ENCODE assay signal across 8 cellular contexts in the genomic region with DNA sequence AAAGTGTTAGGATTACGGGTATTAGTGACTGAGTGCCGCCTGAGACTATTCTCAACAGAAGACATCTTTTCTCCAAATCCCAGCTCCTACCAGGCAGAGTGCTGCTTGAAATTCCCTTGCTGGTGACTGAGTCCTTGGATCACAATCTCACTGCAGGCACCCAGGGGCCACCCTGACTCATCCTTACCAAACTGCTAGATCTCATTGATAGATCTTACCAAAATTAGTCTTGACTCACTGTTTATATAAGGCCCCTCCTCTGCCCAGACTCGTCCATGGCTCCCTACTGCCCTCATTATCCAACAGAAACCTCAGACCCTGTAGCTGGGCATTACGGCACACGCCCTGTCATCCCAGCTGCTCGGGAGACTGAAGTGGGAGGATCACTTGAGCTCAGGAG. TPM values are rescaled to one million over a fixed set of nuclear protein-coding genes. Genes with fewer than 3 reads are reported as not detected.
DNase-seq lines count a peak whose midpoint lies in the region; ATAC-seq and TF ChIP-seq lines count a peak whose summit lies in the region.

No MANE protein-coding gene starts in this region.

- H3K4me3 Mint-ChIP-seq in CD4-positive, alpha-beta memory T cell = peak overlapping the region; percentile 13 to 75 (median 54)

- no peak overlapping the region for H3K4me2 ChIP-seq in trophoblast cell (ENCODE audit: low read length)

- no peak overlapping the region for H2AK5ac ChIP-seq in trophoblast cell (ENCODE audit: low read length)

- H3K23ac ChIP-seq in trophoblast cell (ENCODE audit: low read length) = no peak overlapping the region

- peaks cover 20% of the 10 kb centered on the region for H3K79me2 ChIP-seq in trophoblast cell (ENCODE audit: control insufficient read depth, insufficient read depth, low read length, poor library complexity)

- peak; percentile 76 for ATAC-seq in Panc1
- no peak for ATAC-seq in HG03521 (IDR thresholded peaks at IDR 0.05; ENCODE audit: unreplicated experiment)

- H3K9me3 Mint-ChIP-seq in CD4-positive, alpha-beta memory T cell = no peaks in the 10 kb centered on the region

- no peak overlapping the region for H2AFZ ChIP-seq in trophoblast cell (ENCODE audit: insufficient read depth, low read length, poor library complexity)

- H2BK12ac ChIP-seq in trophoblast cell (ENCODE audit: low read length) = no peak overlapping the region

- no CpG with 5 or more reads among the region's 6 CpGs for WGBS in trophoblast cell (ENCODE audit: extremely low coverage, insufficient coverage, insufficient read length)

- H3K18ac ChIP-seq in trophoblast cell (ENCODE audit: low read length) = no peak overlapping the region

- H3K9me3 ChIP-seq in CD4-positive, alpha-beta memory T cell (ENCODE audit: control insufficient read depth in 1 of 2, low read length in 2 of 2) = no peaks in the 10 kb centered on the region
- H3K9me3 ChIP-seq in Panc1 (ENCODE audit: control insufficient read depth, insufficient read depth, low read depth, low read length) = no peaks in the 10 kb centered on the region
- H3K9me3 ChIP-seq in effector memory CD4-positive, alpha-beta T cell (ENCODE audit: control insufficient read depth, low read length) = no peaks in the 10 kb centered on the region
- no peaks in the 10 kb centered on the region for H3K9me3 ChIP-seq in trophoblast cell (ENCODE audit: insufficient read depth, low read depth, low read length)

- peak overlapping the region; percentile 7 for H2BK5ac ChIP-seq in trophoblast cell (ENCODE audit: low read depth, low read length, poor library complexity)

- peaks cover 99% of the 10 kb centered on the region for H3K4me1 ChIP-seq in CD4-positive, alpha-beta memory T cell (ENCODE audit: insufficient read depth, low read length)
- peaks cover 43% of the 10 kb centered on the region for H3K4me1 ChIP-seq in Panc1 (ENCODE audit: control insufficient read depth, insufficient read depth, low read length)
- H3K4me1 ChIP-seq in effector memory CD4-positive, alpha-beta T cell (ENCODE audit: control insufficient read depth, insufficient read depth, low read length, poor library complexity, severe bottlenecking) = peaks cover 96% of the 10 kb centered on the region
- peaks cover 66 to 70% of the 10 kb centered on the region in 2 experiments for H3K4me1 ChIP-seq in trophoblast cell (ENCODE audit: control insufficient read depth in 1 of 2, insufficient read depth in 2 of 2, low read length in 2 of 2)

- H3K4me1 Mint-ChIP-seq in CD4-positive, alpha-beta memory T cell = peaks cover 75 to 100% (median 89%) of the 10 kb centered on the region in 4 donors

- no peak overlapping the region for H4K12ac ChIP-seq in trophoblast cell (ENCODE audit: low read depth, low read length)

- no peaks in the 10 kb centered on the region for H3K36me3 ChIP-seq in CD4-positive, alpha-beta memory T cell (ENCODE audit: insufficient read depth, low read length)
- no peaks in the 10 kb centered on the region for H3K36me3 ChIP-seq in Panc1 (ENCODE audit: control insufficient read depth, insufficient read depth, low read length)
- H3K36me3 ChIP-seq in effector memory CD4-positive, alpha-beta T cell (ENCODE audit: control insufficient read depth, insufficient read depth, low read length) = no peaks in the 10 kb centered on the region
- H3K36me3 ChIP-seq in trophoblast cell (ENCODE audit: control insufficient read depth in 1 of 2, insufficient read depth in 2 of 2, low read length in 2 of 2) = peaks cover 13% of the 10 kb centered on the region in 2 experiments

- H3K36me3 Mint-ChIP-seq in CD4-positive, alpha-beta memory T cell = peaks cover 18 to 20% of the 10 kb centered on the region in 2 donors

- no peak for DNase-seq in CD4-positive, alpha-beta memory T cell
- DNase-seq in Panc1 (ENCODE audit: low read depth, low spot score) = no peak
- DNase-seq in effector memory CD4-positive, alpha-beta T cell = no peak
- peak; percentile 90 to 92 for DNase-seq in trophoblast cell
- no peak for DNase-seq in ureter (ENCODE audit: low spot score)
- no peak for DNase-seq in NCI-H2081 treated with DMSO at 0.1 percent for 48 hours (lab: John Stamatoyannopoulos, UW)
- DNase-seq in medulla oblongata (ENCODE audit: extremely low spot score) = no peak

- peaks cover 31% of the 10 kb centered on the region for H3K79me1 ChIP-seq in trophoblast cell (ENCODE audit: low read length)

- intact Hi-C loops in CD4-positive, alpha-beta memory T cell (cut with micrococcal nuclease) = no loop called here
- intact Hi-C loops in Panc1 (cut with micrococcal nuclease; ENCODE audit: unreplicated experiment) = no loop called here

- peak overlapping the region; percentile 36 for H4K91ac ChIP-seq in trophoblast cell (ENCODE audit: low read depth, low read length)

- H3K14ac ChIP-seq in trophoblast cell (ENCODE audit: low read length) = no peak overlapping the region

- H3K4ac ChIP-seq in trophoblast cell (ENCODE audit: low read depth, low read length) = peak overlapping the region; percentile 51

- no peaks in the 10 kb centered on the region for H3K27me3 Mint-ChIP-seq in CD4-positive, alpha-beta memory T cell

- no peak overlapping the region for H2BK120ac ChIP-seq in trophoblast cell (ENCODE audit: insufficient read depth, low read length, poor library complexity)

- no peak for TF ChIP-seq CTCF in Panc1 (IDR thresholded peaks at IDR 0.05)

- POLR2A ChIA-PET in CD4-positive, alpha-beta memory T cell (lab: Charles Lee; ENCODE audit: partially characterized antibody) = interaction anchor here (1.1 to 20.6 kb wide), 4 partner anchors 5 to 45 kb away, joined by 3 to 562 read pairs (median 283); a partner anchor contains a TSS
- POLR2A ChIA-PET in Panc1 (lab: Charles Lee) = no interaction called here

- CTCF ChIA-PET in CD4-positive, alpha-beta memory T cell (lab: Charles Lee; ENCODE audit: partially characterized antibody) = interaction anchor here (0.9 to 19.0 kb wide), 5 partner anchors 14 to 173 kb away, joined by 3 to 218 read pairs (median 3); a partner anchor contains a TSS
- CTCF ChIA-PET in Panc1 (lab: Charles Lee) = no interaction called here

- H3K4me3 ChIP-seq in CD4-positive, alpha-beta memory T cell (ENCODE audit: low read length in 2 of 2) = no peak overlapping the region
- H3K4me3 ChIP-seq in Panc1 (ENCODE audit: low read depth in 2 of 2, low read length in 2 of 2) = no peak overlapping the region
- no peak overlapping the region for H3K4me3 ChIP-seq in effector memory CD4-positive, alpha-beta T cell (ENCODE audit: insufficient read depth, low read depth, low read length, poor library complexity, severe bottlenecking)
- H3K4me3 ChIP-seq in trophoblast cell (ENCODE audit: low read depth, low read length) = no peak overlapping the region

- no peaks in the 10 kb centered on the region for H3K27me3 ChIP-seq in CD4-positive, alpha-beta memory T cell (ENCODE audit: insufficient read depth, low read length)
- H3K27me3 ChIP-seq in Panc1 (ENCODE audit: control insufficient read depth, insufficient read depth, low read length) (no peaks in the 10 kb centered on the region), trophoblast cell (ENCODE audit: insufficient read depth, low read length) (no peaks in the 10 kb centered on the region)
- no peaks in the 10 kb centered on the region for H3K27me3 ChIP-seq in effector memory CD4-positive, alpha-beta T cell (replicated peaks; ENCODE audit: control insufficient read depth, insufficient read depth, low read length, poor library complexity, severe bottlenecking)

- peak overlapping the region; percentile 80 to 98 (median 91) for H3K27ac Mint-ChIP-seq in CD4-positive, alpha-beta memory T cell

- peak overlapping the region; percentile 57 for H3K27ac ChIP-seq in CD4-positive, alpha-beta memory T cell (ENCODE audit: low read depth, low read length)
- H3K27ac ChIP-seq in Panc1 (ENCODE audit: low read length) (peak overlapping the region; percentile 18; the same call in 1 of the 2 replicates), trophoblast cell (ENCODE audit: low read depth, low read length) (peak overlapping the region; percentile 14)
- peak overlapping the region; percentile 34 for H3K27ac ChIP-seq in effector memory CD4-positive, alpha-beta T cell (ENCODE audit: insufficient read depth, low read length, poor library complexity, severe bottlenecking)

- no peak overlapping the region for H3K9ac ChIP-seq in trophoblast cell (ENCODE audit: low read length)

- H4K8ac ChIP-seq in trophoblast cell (ENCODE audit: low read depth, low read length) = no peak overlapping the region

- no TSS peak for BruUV-seq in Panc1 (replicated peaks; lab: Mats Ljungman, UMichigan)

- in situ Hi-C loops in Panc1 (cut with HindIII; ENCODE audit: low pct_unique_long_range_greater_than_20kb, low sequenced_read_pairs) = no loop called here

RNA-seq across cellular contexts. Expression of a gene that starts 14.7 kb away (rescaled TPM):
- 10 to 100 TPM; 62.2 to 76.8 TPM for total RNA-seq in CD4-positive, alpha-beta memory T cell
- polyA plus RNA-seq in CD4-positive, alpha-beta memory T cell = 10 to 100 TPM; 60.6 to 61.6 TPM
- total RNA-seq in Panc1 (2021; ENCODE audit: unreplicated experiment) = 14.9 TPM
- polyA plus RNA-seq in Panc1 (2012; ENCODE audit: insufficient read length) = 12.6 TPM
- polyA plus RNA-seq in trophoblast cell (2013) = 43.9 and 46.1 TPM in 2 replicates
- 40.0 TPM for total RNA-seq in ureter

RNA-seq across cellular contexts. Expression of a gene that starts 22.7 kb away (rescaled TPM):
- 10 to 100 TPM; 13.7 to 14.9 TPM for total RNA-seq in CD4-positive, alpha-beta memory T cell
- 10 to 100 TPM; 11.3 to 17.5 TPM for polyA plus RNA-seq in CD4-positive, alpha-beta memory T cell
- total RNA-seq in Panc1 (2021; ENCODE audit: unreplicated experiment) (6.7 TPM), ureter (17.5 TPM)
- 16.2 TPM for polyA plus RNA-seq in Panc1 (2012; ENCODE audit: insufficient read length)
- 41.1 and 44.2 TPM in 2 replicates for polyA plus RNA-seq in trophoblast cell (2013)

RNA-seq across cellular contexts. Expression of a gene that starts 44.6 kb away (rescaled TPM):
- 100 to 1,000 TPM; 279 to 301 TPM for total RNA-seq in CD4-positive, alpha-beta memory T cell
- 100 to 1,000 TPM in 1 of 2 donors, 10 to 100 TPM in 1; 44.0 to 155 TPM for polyA plus RNA-seq in CD4-positive, alpha-beta memory T cell
- total RNA-seq in Panc1 (2021; ENCODE audit: unreplicated experiment) = 176 TPM
- 217 TPM for polyA plus RNA-seq in Panc1 (2012; ENCODE audit: insufficient read length)
- 188 and 193 TPM in 2 replicates for polyA plus RNA-seq in trophoblast cell (2013)
- total RNA-seq in ureter = 193 TPM

RNA-seq across cellular contexts. Expression of a gene that starts 44.8 kb away (rescaled TPM):
- 1 to 10 TPM; 2.1 to 3.0 TPM for total RNA-seq in CD4-positive, alpha-beta memory T cell
- polyA plus RNA-seq in CD4-positive, alpha-beta memory T cell = 1 to 10 TPM in 1 of 2 donors, under 1 TPM in 1; 0.38 to 3.9 TPM
- total RNA-seq in Panc1 (2021; ENCODE audit: unreplicated experiment) = 2.1 TPM
- 3.0 TPM for polyA plus RNA-seq in Panc1 (2012; ENCODE audit: insufficient read length)
- 1.8 and 2.1 TPM in 2 replicates for polyA plus RNA-seq in trophoblast cell (2013)
- total RNA-seq in ureter = 3.3 TPM

RNA-seq across cellular contexts. Expression of a gene that starts 45.4 kb away (rescaled TPM):
- 1 to 10 TPM; 1.1 to 1.6 TPM for total RNA-seq in CD4-positive, alpha-beta memory T cell
- 100 to 1,000 TPM in 1 of 2 donors, 10 to 100 TPM in 1; 23.7 to 103 TPM for polyA plus RNA-seq in CD4-positive, alpha-beta memory T cell
- not detected for total RNA-seq in Panc1 (2021; ENCODE audit: unreplicated experiment)
- not detected for polyA plus RNA-seq in Panc1 (2012; ENCODE audit: insufficient read length)
- 0.19 and 0.25 TPM in 2 replicates for polyA plus RNA-seq in trophoblast cell (2013)
- total RNA-seq in ureter = 0.36 TPM

Comparison
In these comparisons a context has a peak if more than half of its experiments do, and no peak if none do; other contexts are left out.
1. DNase-seq: peak in trophoblast cell (2 of 2); none in CD4-positive, alpha-beta memory T cell (0 of 5), Panc1 (single experiment), effector memory CD4-positive, alpha-beta T cell (0 of 3), ureter (single experiment), NCI-H2081 treated with DMSO at 0.1 percent for 48 hours (single experiment) and medulla oblongata (single experiment).
2. Peak in every context shown above with its lines, with median percentiles within 50 percentile points of each other: H3K27ac ChIP-seq.